In the genomic region with DNA sequence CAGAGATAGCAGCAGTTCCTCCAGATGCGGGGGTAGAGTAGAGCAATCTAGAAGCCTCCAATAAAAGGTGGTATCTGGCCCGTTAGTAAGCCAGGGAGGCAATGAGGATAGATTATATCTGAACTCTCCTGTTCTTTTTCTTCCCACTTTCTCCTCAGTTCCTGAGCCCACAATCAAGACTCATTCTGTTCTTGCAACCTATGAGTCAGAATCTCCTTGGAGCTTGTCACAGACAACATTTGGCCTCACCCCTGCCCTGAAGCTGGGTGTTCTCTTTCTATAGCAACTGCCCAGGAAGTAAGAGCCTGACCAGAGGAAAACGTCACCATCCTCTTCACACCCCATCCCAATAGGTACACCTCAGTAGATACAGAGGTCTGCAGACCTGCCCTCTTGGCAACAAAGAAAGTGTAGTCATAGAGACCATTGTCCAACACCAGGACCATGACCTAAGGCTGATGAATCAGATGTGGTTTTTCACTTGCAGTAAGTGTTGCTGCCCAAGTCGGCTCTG, we compare ENCODE assay signal across 11 cellular contexts.
DNase-seq lines count a peak whose midpoint lies in the region; ATAC-seq and FAIRE-seq lines count a peak whose summit lies in the region.
"Had no signal": no experiment of that assay in that cellular context is flagged by ENCODE, and none has a peak within 500 bp of the region (broad histone marks: within the 10 kb centered on the region; RNA-seq: fewer than 3 reads in every experiment).

No MANE protein-coding gene starts in this region.

- no peaks in the 10 kb centered on the region for H3K36me3 ChIP-seq in SJCRH30

- intact Hi-C loops in activated CD4-positive, alpha-beta T cell treated with anti-CD3 and anti-CD28 coated beads, Interleukin-2, amount 10 ng/mL, durations not matched to agents 24 days and 14 days (cut with micrococcal nuclease), result no loop called here

- FAIRE-seq in RCC 7860 (lab: Jason Lieb, UNC), result peak; percentile 94

- no peak for DNase-seq in activated CD4-positive, alpha-beta T cell treated with anti-CD3 and anti-CD28 coated beads, Interleukin-2, amount 10 ng/mL, durations not matched to agents 24 days and 14 days
- no peak for DNase-seq in activated CD4-positive, alpha-beta T cell treated with anti-CD3 and anti-CD28 coated beads for 1 hour
- DNase-seq in RCC 7860 (ENCODE audit: low spot score) (peak; percentile 99), fibroblast of the conjunctiva (ENCODE audit: low read depth) (peak; percentile 83), ureter (ENCODE audit: low spot score) (no peak), SJCRH30 (no peak)
- DNase-seq in stimulated activated effector memory CD8-positive, alpha-beta T cell treated with anti-CD3 and anti-CD28 coated beads, Interleukin-12 subunit alpha, Interleukin-12 subunit beta, amount 100 ng/mL, for 72 hours (ENCODE audit: low spot score in 2 of 2), result peak in 1 of 2 donors; percentile 64
- no peak for DNase-seq in activated effector memory CD4-positive, alpha-beta T cell treated with anti-CD3 and anti-CD28 coated beads, Interleukin-2, amount 50 U/mL, for 16 hours
- DNase-seq: NCI-H1930; stimulated activated naive B cell treated with anti-CD40 and anti-IgM and Interleukin-4, amounts not matched to agents 10 μg/mL and 1 μg/mL and 100 μg/mL, for 72 hours had no signal

- H3K4me1 Mint-ChIP-seq in activated CD4-positive, alpha-beta T cell treated with anti-CD3 and anti-CD28 coated beads, Interleukin-2, amount 10 ng/mL, durations not matched to agents 24 days and 14 days, result peaks cover 19% of the 10 kb centered on the region
- H3K4me1 Mint-ChIP-seq in stimulated activated effector memory CD8-positive, alpha-beta T cell treated with anti-CD3 and anti-CD28 coated beads, Interleukin-12 subunit alpha, Interleukin-12 subunit beta, amount 100 ng/mL, for 72 hours, result peaks cover 26% of the 10 kb centered on the region

- ATAC-seq in stimulated activated effector memory CD8-positive, alpha-beta T cell treated with anti-CD3 and anti-CD28 coated beads, Interleukin-12 subunit alpha, Interleukin-12 subunit beta, amount 100 ng/mL, for 72 hours, result peak; percentile 94

- H3K36me3 Mint-ChIP-seq in activated CD4-positive, alpha-beta T cell treated with anti-CD3 and anti-CD28 coated beads, Interleukin-2, amount 10 ng/mL, durations not matched to agents 24 days and 14 days (ENCODE audit: low read depth), result no peaks in the 10 kb centered on the region
- no peaks in the 10 kb centered on the region for H3K36me3 Mint-ChIP-seq in stimulated activated effector memory CD8-positive, alpha-beta T cell treated with anti-CD3 and anti-CD28 coated beads, Interleukin-12 subunit alpha, Interleukin-12 subunit beta, amount 100 ng/mL, for 72 hours
- H3K36me3 Mint-ChIP-seq: stimulated activated naive B cell treated with anti-CD40 and anti-IgM and Interleukin-4, amounts not matched to agents 10 μg/mL and 1 μg/mL and 100 μg/mL, for 72 hours had no signal

- H3K4me3 Mint-ChIP-seq in activated CD4-positive, alpha-beta T cell treated with anti-CD3 and anti-CD28 coated beads, Interleukin-2, amount 10 ng/mL, durations not matched to agents 24 days and 14 days, result no peak overlapping the region
- no peak overlapping the region for H3K4me3 Mint-ChIP-seq in stimulated activated effector memory CD8-positive, alpha-beta T cell treated with anti-CD3 and anti-CD28 coated beads, Interleukin-12 subunit alpha, Interleukin-12 subunit beta, amount 100 ng/mL, for 72 hours
- H3K4me3 Mint-ChIP-seq: stimulated activated naive B cell treated with anti-CD40 and anti-IgM and Interleukin-4, amounts not matched to agents 10 μg/mL and 1 μg/mL and 100 μg/mL, for 72 hours had no signal

- no peaks in the 10 kb centered on the region for H3K9me3 ChIP-seq in SJCRH30 (replicated peaks)

- H3K9me3 Mint-ChIP-seq in activated CD4-positive, alpha-beta T cell treated with anti-CD3 and anti-CD28 coated beads, Interleukin-2, amount 10 ng/mL, durations not matched to agents 24 days and 14 days, result no peaks in the 10 kb centered on the region
- no peaks in the 10 kb centered on the region for H3K9me3 Mint-ChIP-seq in stimulated activated effector memory CD8-positive, alpha-beta T cell treated with anti-CD3 and anti-CD28 coated beads, Interleukin-12 subunit alpha, Interleukin-12 subunit beta, amount 100 ng/mL, for 72 hours
- H3K9me3 Mint-ChIP-seq: stimulated activated naive B cell treated with anti-CD40 and anti-IgM and Interleukin-4, amounts not matched to agents 10 μg/mL and 1 μg/mL and 100 μg/mL, for 72 hours had no signal

- 0 out of 2 replicates have a peak, but pooled peaks cover 3% of the 10 kb centered on the region for H3K4me1 ChIP-seq in SJCRH30

- peaks cover 21% of the 10 kb centered on the region for H3K27me3 Mint-ChIP-seq in activated CD4-positive, alpha-beta T cell treated with anti-CD3 and anti-CD28 coated beads, Interleukin-2, amount 10 ng/mL, durations not matched to agents 24 days and 14 days

- H3K27ac ChIP-seq in SJCRH30, result no peak overlapping the region
- H3K27ac ChIP-seq: C4-2B had no signal

- no peak overlapping the region for H3K4me3 ChIP-seq in SJCRH30

- peak overlapping the region; percentile 57 for H3K27ac Mint-ChIP-seq in activated CD4-positive, alpha-beta T cell treated with anti-CD3 and anti-CD28 coated beads, Interleukin-2, amount 10 ng/mL, durations not matched to agents 24 days and 14 days
- H3K27ac Mint-ChIP-seq in stimulated activated effector memory CD8-positive, alpha-beta T cell treated with anti-CD3 and anti-CD28 coated beads, Interleukin-12 subunit alpha, Interleukin-12 subunit beta, amount 100 ng/mL, for 72 hours, result peak overlapping the region; percentile 48
- H3K27ac Mint-ChIP-seq: stimulated activated naive B cell treated with anti-CD40 and anti-IgM and Interleukin-4, amounts not matched to agents 10 μg/mL and 1 μg/mL and 100 μg/mL, for 72 hours had no signal

- no peaks in the 10 kb centered on the region for H3K27me3 ChIP-seq in SJCRH30

Comparison
In these comparisons a context has a peak if more than half of its experiments do, and no peak if none do; other contexts are left out.
1. DNase-seq: peak in RCC 7860 (single experiment) and fibroblast of the conjunctiva (single experiment); none in activated CD4-positive, alpha-beta T cell treated with anti-CD3 and anti-CD28 coated beads, Interleukin-2, amount 10 ng/mL, durations not matched to agents 24 days and 14 days (single experiment), activated CD4-positive, alpha-beta T cell treated with anti-CD3 and anti-CD28 coated beads for 1 hour (single experiment), activated effector memory CD4-positive, alpha-beta T cell treated with anti-CD3 and anti-CD28 coated beads, Interleukin-2, amount 50 U/mL, for 16 hours (single experiment), ureter (single experiment) and SJCRH30 (0 of 2).